ENCODE assay signal across 17 cellular contexts in the genomic region with DNA sequence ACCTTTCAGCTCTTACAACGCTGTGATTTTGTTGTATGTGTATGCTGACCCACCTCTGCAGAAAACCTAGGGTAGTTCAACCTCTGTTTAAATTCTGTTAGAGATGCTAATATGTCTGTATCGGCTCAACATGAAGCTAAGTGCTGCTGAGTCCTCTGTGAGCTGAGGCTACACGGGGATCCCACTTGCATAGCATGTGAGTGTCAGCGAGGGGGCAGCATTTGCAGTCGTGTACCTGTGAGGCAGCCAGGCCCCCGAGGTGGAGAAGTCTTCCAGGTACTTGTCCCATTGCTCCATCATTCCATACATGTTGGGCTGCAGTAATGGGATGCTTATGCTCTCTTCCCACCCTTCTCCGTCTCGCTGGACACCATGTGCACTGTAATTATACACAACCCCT. TPM values are rescaled to one million over a fixed set of nuclear protein-coding genes. Genes with fewer than 3 reads are reported as not detected.
DNase-seq lines count a peak whose midpoint lies in the region; ATAC-seq and TF ChIP-seq lines count a peak whose summit lies in the region.
"Had no signal": no experiment of that assay in that cellular context is flagged by ENCODE, and none has a peak within 500 bp of the region (broad histone marks: within the 10 kb centered on the region; RNA-seq: fewer than 3 reads in every experiment).

No MANE protein-coding gene starts in this region.

- peaks cover 7% of the 10 kb centered on the region for H3K4me1 Mint-ChIP-seq in activated CD8-positive, alpha-beta T cell treated with anti-CD3 and anti-CD28 coated beads, Interleukin-2, amount 10 ng/mL, durations not matched to agents 7 days and 5 days (ENCODE audit: low read depth)
- H3K4me1 Mint-ChIP-seq in activated CD4-positive, alpha-beta memory T cell treated with anti-CD3 and anti-CD28 coated beads, Interleukin-2, amount 10 ng/mL, durations not matched to agents 7 days and 5 days, result no peaks in the 10 kb centered on the region
- H3K4me1 Mint-ChIP-seq: immature natural killer cell; naive thymus-derived CD8-positive, alpha-beta T cell had no signal

- H3K4me3 ChIP-seq in BJ (ENCODE audit: low read depth, low read length) (no peak overlapping the region), HEK293 (ENCODE audit: low read depth, low read length) (no peak overlapping the region), mesendoderm (ENCODE audit: low read length) (no peak overlapping the region)

- no peak for ATAC-seq in activated CD8-positive, alpha-beta T cell treated with anti-CD3 and anti-CD28 coated beads, Interleukin-2, amount 10 ng/mL, durations not matched to agents 7 days and 5 days
- no peak for ATAC-seq in HG03196 (IDR thresholded peaks at IDR 0.05; ENCODE audit: unreplicated experiment)

- H4K8ac ChIP-seq in mesendoderm (ENCODE audit: low read depth, low read length), result no peak overlapping the region

- no peaks in the 10 kb centered on the region for H3K9me3 Mint-ChIP-seq in activated CD8-positive, alpha-beta T cell treated with anti-CD3 and anti-CD28 coated beads, Interleukin-2, amount 10 ng/mL, durations not matched to agents 7 days and 5 days (ENCODE audit: insufficient read depth)
- H3K9me3 Mint-ChIP-seq in activated CD4-positive, alpha-beta memory T cell treated with anti-CD3 and anti-CD28 coated beads, Interleukin-2, amount 10 ng/mL, durations not matched to agents 7 days and 5 days, result no peaks in the 10 kb centered on the region
- H3K9me3 Mint-ChIP-seq: activated T-helper 1 cell treated with anti-CD3 and anti-CD28 coated beads, Interleukin-12 subunit alpha, Interleukin-12 subunit beta, Interleukin-2, Interleukin-4 antibody, amounts not matched to agents 30 ng/mL and 10 ng/mL and 1 ng/mL, durations not matched to agents 14 hours and 24 hours and 36 hours; CD4-positive, alpha-beta memory T cell; immature natural killer cell; naive thymus-derived CD8-positive, alpha-beta T cell had no signal

- H3K79me1 ChIP-seq in mesendoderm (ENCODE audit: low read length), result no peaks in the 10 kb centered on the region

- H3K27me3 ChIP-seq in BJ (ENCODE audit: control insufficient read depth, insufficient read depth, low read length) (no peaks in the 10 kb centered on the region), mesendoderm (ENCODE audit: insufficient read depth, low read length, poor library complexity) (no peaks in the 10 kb centered on the region)

- H3K18ac ChIP-seq in mesendoderm (ENCODE audit: low read length), result no peak overlapping the region

- H3K27ac ChIP-seq in HEK293 (ENCODE audit: extremely low read depth, low read depth, low read length), result no peak overlapping the region
- H3K27ac ChIP-seq in mesendoderm (ENCODE audit: low read depth, low read length), result no peak overlapping the region
- H3K27ac ChIP-seq: KMS-11 had no signal

- H3K79me2 ChIP-seq in mesendoderm (ENCODE audit: control insufficient read depth, insufficient read depth, low read length), result no peaks in the 10 kb centered on the region

- no peak overlapping the region for H2BK120ac ChIP-seq in mesendoderm (ENCODE audit: low read depth, low read length)

- no peak overlapping the region for H3K4me3 Mint-ChIP-seq in activated CD8-positive, alpha-beta T cell treated with anti-CD3 and anti-CD28 coated beads, Interleukin-2, amount 10 ng/mL, durations not matched to agents 7 days and 5 days
- H3K4me3 Mint-ChIP-seq in activated CD4-positive, alpha-beta memory T cell treated with anti-CD3 and anti-CD28 coated beads, Interleukin-2, amount 10 ng/mL, durations not matched to agents 7 days and 5 days, result no peak overlapping the region
- H3K4me3 Mint-ChIP-seq: activated T-helper 1 cell treated with anti-CD3 and anti-CD28 coated beads, Interleukin-12 subunit alpha, Interleukin-12 subunit beta, Interleukin-2, Interleukin-4 antibody, amounts not matched to agents 30 ng/mL and 10 ng/mL and 1 ng/mL, durations not matched to agents 14 hours and 24 hours and 36 hours; CD4-positive, alpha-beta memory T cell; immature natural killer cell; naive thymus-derived CD8-positive, alpha-beta T cell had no signal

- no peak overlapping the region for H3K4ac ChIP-seq in mesendoderm (ENCODE audit: low read depth, low read length)

- H3K36me3 Mint-ChIP-seq in activated CD8-positive, alpha-beta T cell treated with anti-CD3 and anti-CD28 coated beads, Interleukin-2, amount 10 ng/mL, durations not matched to agents 7 days and 5 days (ENCODE audit: low read depth), result no peaks in the 10 kb centered on the region
- no peaks in the 10 kb centered on the region for H3K36me3 Mint-ChIP-seq in activated CD4-positive, alpha-beta memory T cell treated with anti-CD3 and anti-CD28 coated beads, Interleukin-2, amount 10 ng/mL, durations not matched to agents 7 days and 5 days (ENCODE audit: low read depth)

- DNase-seq in BJ (ENCODE audit: low read depth) (no peak), dermis blood vessel endothelial cell (peak; percentile 25), mesendoderm (peak; percentile 54), SKM-1 treated with dmso at 0.1 percent for 144 hours (lab: John Stamatoyannopoulos, UW; ENCODE audit: unreplicated experiment) (no peak)
- DNase-seq in activated CD8-positive, alpha-beta T cell treated with anti-CD3 and anti-CD28 coated beads, Interleukin-2, amount 10 ng/mL, durations not matched to agents 7 days and 5 days, result no peak
- no peak for DNase-seq in activated CD4-positive, alpha-beta memory T cell treated with anti-CD3 and anti-CD28 coated beads, Interleukin-2, amount 10 ng/mL, durations not matched to agents 7 days and 5 days
- DNase-seq: activated CD4-positive, CD25-positive, alpha-beta regulatory T cell; CD4-positive, alpha-beta memory T cell; immature natural killer cell; naive thymus-derived CD8-positive, alpha-beta T cell; NCI-H2227 treated with DMSO at 0.1 percent for 48 hours; SHP77; stimulated activated CD4-positive, alpha-beta T cell treated with anti-CD3 and anti-CD28 coated beads, Interleukin-12 subunit alpha, Interleukin-12 subunit beta, amount 100 ng/mL, for 4 hours had no signal

- no peaks in the 10 kb centered on the region for H3K36me3 ChIP-seq in BJ (ENCODE audit: control insufficient read depth, insufficient read depth, low read length)
- H3K36me3 ChIP-seq in HEK293 (ENCODE audit: control insufficient read depth in 2 of 2, insufficient read depth in 1 of 2, low read length in 2 of 2), result peaks cover 4 to 28% of the 10 kb centered on the region in 2 experiments; a peak in 2 of 3 replicates
- H3K36me3 ChIP-seq in mesendoderm (ENCODE audit: control insufficient read depth, insufficient read depth, low read length), result peaks cover 1% of the 10 kb centered on the region

- CTCF ChIA-PET in BJ (lab: Yijun Ruan, JAX) (interaction anchor here (0.5 to 1.6 kb wide), 8 partner anchors 9 to 1297 kb away, joined by 3 to 7 read pairs (median 4); no protein-coding TSS in a partner anchor), HEK293 (lab: Yijun Ruan, JAX) (interaction anchor here (1.0 kb wide), 1 partner anchor 12 kb away, joined by 3 read pairs; no protein-coding TSS in a partner anchor)
- CTCF ChIA-PET in activated CD8-positive, alpha-beta T cell treated with anti-CD3 and anti-CD28 coated beads, Interleukin-2, amount 10 ng/mL, durations not matched to agents 7 days and 5 days (lab: Charles Lee), result interaction anchor here (1.0 kb wide), 1 partner anchor 12 kb away, joined by 4 read pairs; no protein-coding TSS in a partner anchor
- CTCF ChIA-PET in activated CD4-positive, alpha-beta memory T cell treated with anti-CD3 and anti-CD28 coated beads, Interleukin-2, amount 10 ng/mL, durations not matched to agents 7 days and 5 days (lab: Charles Lee), result no interaction called here

- H3K23ac ChIP-seq in mesendoderm (ENCODE audit: low read length), result no peak overlapping the region

- H4K5ac ChIP-seq in mesendoderm (ENCODE audit: low read length), result no peak overlapping the region

- TF ChIP-seq CTCF in BJ (IDR thresholded peaks at IDR 0.05; ENCODE audit: insufficient read depth, low read depth, low read length) (peak; percentile 42), HEK293 (tag by site-specific recombination; IDR thresholded peaks at IDR 0.05) (peak; percentile 32; the same call in 1 of the 2 replicates)

- H3K4me2 ChIP-seq in mesendoderm (ENCODE audit: low read length), result no peak overlapping the region
- H3K4me2 ChIP-seq: KMS-11 had no signal

- no peak overlapping the region for H3K56ac ChIP-seq in mesendoderm (ENCODE audit: low read length)

- H3K27ac Mint-ChIP-seq in activated CD8-positive, alpha-beta T cell treated with anti-CD3 and anti-CD28 coated beads, Interleukin-2, amount 10 ng/mL, durations not matched to agents 7 days and 5 days, result no peak overlapping the region
- no peak overlapping the region for H3K27ac Mint-ChIP-seq in activated CD4-positive, alpha-beta memory T cell treated with anti-CD3 and anti-CD28 coated beads, Interleukin-2, amount 10 ng/mL, durations not matched to agents 7 days and 5 days
- H3K27ac Mint-ChIP-seq: activated T-helper 1 cell treated with anti-CD3 and anti-CD28 coated beads, Interleukin-12 subunit alpha, Interleukin-12 subunit beta, Interleukin-2, Interleukin-4 antibody, amounts not matched to agents 30 ng/mL and 10 ng/mL and 1 ng/mL, durations not matched to agents 14 hours and 24 hours and 36 hours; immature natural killer cell had no signal

- H2BK5ac ChIP-seq in mesendoderm (ENCODE audit: low read length), result no peak overlapping the region

- POLR2A ChIA-PET in BJ (lab: Charles Lee) (interaction anchor here (0.8 kb wide), 1 partner anchor 33 kb away, joined by 3 read pairs; no protein-coding TSS in a partner anchor), HEK293 (lab: Yijun Ruan, JAX) (no interaction called here)
- POLR2A ChIA-PET in activated CD8-positive, alpha-beta T cell treated with anti-CD3 and anti-CD28 coated beads, Interleukin-2, amount 10 ng/mL, durations not matched to agents 7 days and 5 days (lab: Charles Lee), result interaction anchor here (1.4 kb wide), 1 partner anchor 11 kb away, joined by 3 read pairs; no protein-coding TSS in a partner anchor
- POLR2A ChIA-PET in activated CD4-positive, alpha-beta memory T cell treated with anti-CD3 and anti-CD28 coated beads, Interleukin-2, amount 10 ng/mL, durations not matched to agents 7 days and 5 days (lab: Charles Lee), result no interaction called here

- H2BK15ac ChIP-seq in mesendoderm (replicated peaks; ENCODE audit: low read depth), result no peak overlapping the region

- no peaks in the 10 kb centered on the region for H3K27me3 Mint-ChIP-seq in activated CD8-positive, alpha-beta T cell treated with anti-CD3 and anti-CD28 coated beads, Interleukin-2, amount 10 ng/mL, durations not matched to agents 7 days and 5 days (ENCODE audit: low read depth)
- H3K27me3 Mint-ChIP-seq in activated CD4-positive, alpha-beta memory T cell treated with anti-CD3 and anti-CD28 coated beads, Interleukin-2, amount 10 ng/mL, durations not matched to agents 7 days and 5 days, result no peaks in the 10 kb centered on the region
- H3K27me3 Mint-ChIP-seq: CD4-positive, alpha-beta memory T cell; naive thymus-derived CD8-positive, alpha-beta T cell had no signal

- H2AK5ac ChIP-seq in mesendoderm (ENCODE audit: low read length), result no peak overlapping the region

- no peak overlapping the region for H3K9ac ChIP-seq in mesendoderm (ENCODE audit: low read length)
- H3K9ac ChIP-seq: KMS-11 had no signal

- no peaks in the 10 kb centered on the region for H3K9me3 ChIP-seq in HEK293 (ENCODE audit: control insufficient read depth, insufficient read depth, low read depth, low read length)

- WGBS in mesendoderm (ENCODE audit: extremely low coverage, insufficient coverage, low lambda C conversion rate), result no CpG with 5 or more reads among the region's 8 CpGs

- H3K4me1 ChIP-seq in HEK293 (ENCODE audit: control insufficient read depth, insufficient read depth, low read length) (peaks cover 10% of the 10 kb centered on the region; the same call in 1 of the 2 replicates), mesendoderm (ENCODE audit: control insufficient read depth, low read depth, low read length) (no peaks in the 10 kb centered on the region)

RNA-seq across cellular contexts. Expression of a gene that starts 3.7 kb away (rescaled TPM):
- polyA plus RNA-seq in BJ (2011; rRNA removed), result not detected in 2 replicates
- polyA minus RNA-seq in BJ (2011; rRNA and poly(A)+ RNA removed), result not detected in 2 replicates
- not detected in 2 replicates for total RNA-seq in dermis blood vessel endothelial cell
- polyA plus RNA-seq in mesendoderm (2013, experiment 1 of 2), result 0.13 TPM
- 0.04 TPM for polyA plus RNA-seq in mesendoderm (2013, experiment 2 of 2)
- total RNA-seq in activated CD8-positive, alpha-beta T cell treated with anti-CD3 and anti-CD28 coated beads, Interleukin-2, amount 10 ng/mL, durations not matched to agents 7 days and 5 days, result not detected
- total RNA-seq in activated CD4-positive, alpha-beta memory T cell treated with anti-CD3 and anti-CD28 coated beads, Interleukin-2, amount 10 ng/mL, durations not matched to agents 7 days and 5 days, result not detected
- total RNA-seq: activated T-helper 1 cell treated with anti-CD3 and anti-CD28 coated beads, Interleukin-12 subunit alpha, Interleukin-12 subunit beta, Interleukin-2, Interleukin-4 antibody, amounts not matched to agents 30 ng/mL and 10 ng/mL and 1 ng/mL, durations not matched to agents 14 hours and 24 hours and 36 hours; CD4-positive, alpha-beta memory T cell; naive thymus-derived CD8-positive, alpha-beta T cell had no signal
- polyA plus RNA-seq: CD4-positive, alpha-beta memory T cell; immature natural killer cell; naive thymus-derived CD8-positive, alpha-beta T cell had no signal

RNA-seq across cellular contexts. Expression of a gene that starts 15.3 kb away (rescaled TPM):
- 49.2 and 56.2 TPM in 2 replicates for polyA plus RNA-seq in BJ (2011; rRNA removed)
- polyA minus RNA-seq in BJ (2011; rRNA and poly(A)+ RNA removed), result 24.1 and 45.8 TPM in 2 replicates
- 40.5 and 43.4 TPM in 2 replicates for total RNA-seq in dermis blood vessel endothelial cell
- 9.6 TPM for polyA plus RNA-seq in mesendoderm (2013, experiment 1 of 2)
- 9.5 TPM for polyA plus RNA-seq in mesendoderm (2013, experiment 2 of 2)
- total RNA-seq in activated CD8-positive, alpha-beta T cell treated with anti-CD3 and anti-CD28 coated beads, Interleukin-2, amount 10 ng/mL, durations not matched to agents 7 days and 5 days, result 10 to 100 TPM; 21.0 to 22.5 TPM
- total RNA-seq in activated CD4-positive, alpha-beta memory T cell treated with anti-CD3 and anti-CD28 coated beads, Interleukin-2, amount 10 ng/mL, durations not matched to agents 7 days and 5 days, result 10 to 100 TPM; 21.9 to 24.2 TPM

RNA-seq across cellular contexts. Expression of a gene that starts 57.3 kb away (rescaled TPM):
- polyA plus RNA-seq in BJ (2011; rRNA removed), result 8.0 and 9.2 TPM in 2 replicates
- polyA minus RNA-seq in BJ (2011; rRNA and poly(A)+ RNA removed), result 6.3 and 9.0 TPM in 2 replicates
- 10.2 and 14.2 TPM in 2 replicates for total RNA-seq in dermis blood vessel endothelial cell
- polyA plus RNA-seq in mesendoderm (2013, experiment 1 of 2), result 15.6 TPM
- 15.5 TPM for polyA plus RNA-seq in mesendoderm (2013, experiment 2 of 2)
- total RNA-seq in activated CD8-positive, alpha-beta T cell treated with anti-CD3 and anti-CD28 coated beads, Interleukin-2, amount 10 ng/mL, durations not matched to agents 7 days and 5 days, result 10 to 100 TPM in 1 of 2 experiments, 1 to 10 TPM in 1; 9.4 to 10.7 TPM
- 1 to 10 TPM; 7.5 to 8.0 TPM for total RNA-seq in activated CD4-positive, alpha-beta memory T cell treated with anti-CD3 and anti-CD28 coated beads, Interleukin-2, amount 10 ng/mL, durations not matched to agents 7 days and 5 days

Comparison
In these comparisons a context has a peak if more than half of its experiments do, and no peak if none do; other contexts are left out.
1. DNase-seq: peak in dermis blood vessel endothelial cell (single experiment) and mesendoderm (single experiment); none in BJ (single experiment), activated CD8-positive, alpha-beta T cell treated with anti-CD3 and anti-CD28 coated beads, Interleukin-2, amount 10 ng/mL, durations not matched to agents 7 days and 5 days (single experiment), SKM-1 treated with dmso at 0.1 percent for 144 hours (single experiment) and activated CD4-positive, alpha-beta memory T cell treated with anti-CD3 and anti-CD28 coated beads, Interleukin-2, amount 10 ng/mL, durations not matched to agents 7 days and 5 days (single experiment).
2. POLR2A ChIA-PET loops: an anchor here in BJ (0.8 kb wide) and activated CD8-positive, alpha-beta T cell treated with anti-CD3 and anti-CD28 coated beads, Interleukin-2, amount 10 ng/mL, durations not matched to agents 7 days and 5 days (1.4 kb wide); none called in HEK293 and activated CD4-positive, alpha-beta memory T cell treated with anti-CD3 and anti-CD28 coated beads, Interleukin-2, amount 10 ng/mL, durations not matched to agents 7 days and 5 days.